In genomic region chr12:2868986-2869385, GRCh38 we compare ENCODE assay signal across 31 cellular contexts. TPM values are rescaled to one million over a fixed set of nuclear protein-coding genes. Genes with fewer than 3 reads are reported as not detected.
DNase-seq lines count a peak whose midpoint lies in the region; ATAC-seq and TF ChIP-seq lines count a peak whose summit lies in the region.
"Had no signal": no experiment of that assay in that cellular context is flagged by ENCODE, and none has a peak within 500 bp of the region (broad histone marks: within the 10 kb centered on the region; RNA-seq: fewer than 3 reads in every experiment).

No MANE protein-coding gene starts in this region.

- no peaks in the 10 kb centered on the region for H3K27me3 ChIP-seq in osteoblast (ENCODE audit: insufficient read depth, low read length)
- H3K27me3 ChIP-seq in heart left ventricle = no peaks in the 10 kb centered on the region
- H3K27me3 ChIP-seq: BE2C, transverse colon had no signal

- no peak overlapping the region for H3K27ac ChIP-seq in osteoblast (ENCODE audit: low read depth, low read length)
- H3K27ac ChIP-seq in heart left ventricle = no peak overlapping the region
- H3K27ac ChIP-seq: skin epidermis, transverse colon had no signal

- peaks cover 13% of the 10 kb centered on the region for H3K4me1 Mint-ChIP-seq in activated CD4-positive, alpha-beta T cell treated with anti-CD3 and anti-CD28 coated beads for 36 hours
- peaks cover 4% of the 10 kb centered on the region for H3K4me1 Mint-ChIP-seq in T-helper 17 cell
- H3K4me1 Mint-ChIP-seq in chondrocyte (ENCODE audit: low read depth) = peaks cover 7% of the 10 kb centered on the region

- peaks cover 64% of the 10 kb centered on the region for H3K36me3 Mint-ChIP-seq in activated CD4-positive, alpha-beta T cell treated with anti-CD3 and anti-CD28 coated beads for 36 hours (ENCODE audit: low read depth)
- H3K36me3 Mint-ChIP-seq in T-helper 17 cell (ENCODE audit: low read depth) = no peaks in the 10 kb centered on the region
- H3K36me3 Mint-ChIP-seq in chondrocyte (ENCODE audit: low read depth) = peaks cover 2% of the 10 kb centered on the region
- H3K36me3 Mint-ChIP-seq: activated naive CD4-positive, alpha-beta T cell treated with anti-CD3 and anti-CD28 coated beads, Interleukin-2, amount 50 U/mL, for 24 hours had no signal

- H3K4me3 ChIP-seq in osteoblast (ENCODE audit: insufficient read depth, low read length) (no peak overlapping the region), heart left ventricle (no peak overlapping the region)
- H3K4me3 ChIP-seq: K562, lung, mucosa of descending colon, skin epidermis, transverse colon had no signal

- peak overlapping the region; percentile 60 for H2AFZ ChIP-seq in osteoblast (ENCODE audit: low read length)

- peak overlapping the region; percentile 85 for H3K27ac Mint-ChIP-seq in activated CD4-positive, alpha-beta T cell treated with anti-CD3 and anti-CD28 coated beads for 36 hours
- H3K27ac Mint-ChIP-seq in T-helper 17 cell (peak overlapping the region; percentile 78), chondrocyte (ENCODE audit: unreplicated experiment) (peak overlapping the region; percentile 18)
- H3K27ac Mint-ChIP-seq: activated naive CD4-positive, alpha-beta T cell treated with anti-CD3 and anti-CD28 coated beads, Interleukin-2, amount 50 U/mL, for 24 hours had no signal

- DNase-seq in activated CD4-positive, alpha-beta T cell treated with anti-CD3 and anti-CD28 coated beads for 36 hours = no peak
- no peak for DNase-seq in activated CD4-positive, alpha-beta T cell treated with anti-CD3 and anti-CD28 coated beads, Interleukin-2, amount 50 U/mL, for 1 hour
- DNase-seq in T-helper 17 cell (no peak), chondrocyte (ENCODE audit: low spot score) (no peak), osteoblast (ENCODE audit: insufficient read length, low spot score, missing footprints) (peak; percentile 87), heart left ventricle (no peak), NCI-H1694 (lab: John Stamatoyannopoulos, UW) (no peak)
- DNase-seq: 8988T; aorta; BE2C; caudate nucleus; dermis blood vessel endothelial cell; GF-D8; kidney glomerular epithelial cell; mucosa of descending colon; NCI-H2081; NCI-H226; RPMI8226; stimulated activated CD8-positive, alpha-beta memory T cell treated with anti-CD3 and anti-CD28 coated beads, Interleukin-4, amount 100 ng/mL, for 48 hours; transverse colon had no signal

- H3K79me2 ChIP-seq in osteoblast (ENCODE audit: insufficient read depth, low read length) = peaks cover 14% of the 10 kb centered on the region

- H3K9me3 Mint-ChIP-seq in activated CD4-positive, alpha-beta T cell treated with anti-CD3 and anti-CD28 coated beads for 36 hours (ENCODE audit: low read depth) = no peaks in the 10 kb centered on the region
- no peaks in the 10 kb centered on the region for H3K9me3 Mint-ChIP-seq in chondrocyte (ENCODE audit: low read depth)
- H3K9me3 Mint-ChIP-seq: activated naive CD4-positive, alpha-beta T cell treated with anti-CD3 and anti-CD28 coated beads, Interleukin-2, amount 50 U/mL, for 24 hours; natural killer cell treated with Interleukin-12 subunit alpha and Interleukin-12 subunit beta and Interleukin-15 and Interleukin-18, amount 100 ng/mL, for 72 hours had no signal

- H3K4me2 ChIP-seq in osteoblast (ENCODE audit: insufficient read depth, low read length) = no peak overlapping the region

- H3K27me3 Mint-ChIP-seq in activated CD4-positive, alpha-beta T cell treated with anti-CD3 and anti-CD28 coated beads for 36 hours = no peaks in the 10 kb centered on the region
- H3K27me3 Mint-ChIP-seq in T-helper 17 cell (no peaks in the 10 kb centered on the region), chondrocyte (ENCODE audit: low read depth) (no peaks in the 10 kb centered on the region)
- H3K27me3 Mint-ChIP-seq: activated naive CD4-positive, alpha-beta T cell treated with anti-CD3 and anti-CD28 coated beads, Interleukin-2, amount 50 U/mL, for 24 hours; natural killer cell treated with Interleukin-12 subunit alpha and Interleukin-12 subunit beta and Interleukin-15 and Interleukin-18, amount 100 ng/mL, for 72 hours had no signal

- WGBS in heart left ventricle, 4 donors = 73 to 97% (median 92%) methylated on average over 4 of the region's 4 CpGs

- no peak overlapping the region for H3K4me3 Mint-ChIP-seq in activated CD4-positive, alpha-beta T cell treated with anti-CD3 and anti-CD28 coated beads for 36 hours
- no peak overlapping the region for H3K4me3 Mint-ChIP-seq in T-helper 17 cell
- no peak overlapping the region for H3K4me3 Mint-ChIP-seq in chondrocyte (ENCODE audit: unreplicated experiment)
- H3K4me3 Mint-ChIP-seq: activated naive CD4-positive, alpha-beta T cell treated with anti-CD3 and anti-CD28 coated beads, Interleukin-2, amount 50 U/mL, for 24 hours; natural killer cell treated with Interleukin-12 subunit alpha and Interleukin-12 subunit beta and Interleukin-15 and Interleukin-18, amount 100 ng/mL, for 72 hours had no signal

- TF ChIP-seq CTCF in chondrocyte (IDR thresholded peaks at IDR 0.05) (no peak), osteoblast (IDR thresholded peaks at IDR 0.05; ENCODE audit: extremely low read depth, low read depth, low read length) (no peak), heart left ventricle (IDR thresholded peaks at IDR 0.05) (no peak)

- CTCF ChIA-PET in activated CD4-positive, alpha-beta T cell treated with anti-CD3 and anti-CD28 coated beads for 36 hours (lab: Charles Lee) = interaction anchor here (0.7 to 1.2 kb wide), 2 partner anchors 11 to 33 kb away, joined by 4 to 5 read pairs; no protein-coding TSS in a partner anchor

- TF ChIP-seq POLR2A in heart left ventricle (IDR thresholded peaks at IDR 0.05) = no peak

- ATAC-seq in activated CD4-positive, alpha-beta T cell treated with anti-CD3 and anti-CD28 coated beads for 36 hours = no peak
- no peak for ATAC-seq in T-helper 17 cell
- no peak for ATAC-seq in heart left ventricle
- no peak for ATAC-seq in esophagus mucosa
- ATAC-seq: K562, mucosa of descending colon had no signal

- H3K36me3 ChIP-seq in osteoblast (ENCODE audit: insufficient read depth, low read length) (peaks cover 35% of the 10 kb centered on the region), heart left ventricle (peaks cover 0 to 24% (median 0%) of the 10 kb centered on the region in 9 donors)
- H3K36me3 ChIP-seq: transverse colon had no signal

- H4K20me1 ChIP-seq in osteoblast (ENCODE audit: insufficient read depth, low read length) = no peaks in the 10 kb centered on the region

- H3K9me3 ChIP-seq in T-helper 17 cell (ENCODE audit: control insufficient read depth, low read length, poor library complexity, severe bottlenecking) = no peaks in the 10 kb centered on the region
- H3K9me3 ChIP-seq in osteoblast (ENCODE audit: low read depth, low read length) = no peaks in the 10 kb centered on the region
- H3K9me3 ChIP-seq in heart left ventricle = no peaks in the 10 kb centered on the region
- H3K9me3 ChIP-seq: BE2C, mucosa of descending colon, transverse colon had no signal

- H3K4me1 ChIP-seq in osteoblast (ENCODE audit: insufficient read depth, low read length) (no peaks in the 10 kb centered on the region), heart left ventricle (no peaks in the 10 kb centered on the region)
- H3K4me1 ChIP-seq: BE2C, transverse colon had no signal

- POLR2A ChIA-PET in activated CD4-positive, alpha-beta T cell treated with anti-CD3 and anti-CD28 coated beads for 36 hours (lab: Charles Lee) = interaction anchor here (1.7 kb wide), 1 partner anchor 8 kb away, joined by 10 read pairs; the partner anchor contains the start of genes FOXM1 and RHNO1

- intact Hi-C loops in activated CD4-positive, alpha-beta T cell treated with anti-CD3 and anti-CD28 coated beads for 36 hours (cut with DNase I, micrococcal nuclease) = loop anchor here in 1 of 2 experiments (1.0 to 2.0 kb wide), 3 partner anchors 8 to 56 kb away; partner anchors contain the start of genes FOXM1, ITFG2, RHNO1 and TULP3
- intact Hi-C loops in heart left ventricle (cut with DNase I) = no loop called here

RNA-seq across cellular contexts. Expression of gene FOXM1, which starts 8.0 kb away (rescaled TPM):
- 10 to 100 TPM; 74.5 to 92.3 TPM for total RNA-seq in activated CD4-positive, alpha-beta T cell treated with anti-CD3 and anti-CD28 coated beads for 36 hours
- total RNA-seq in T-helper 17 cell (1 to 10 TPM; 1.0 to 1.6 TPM), chondrocyte (13.1 to 17.6 TPM (median 15.2 TPM) in 3 replicates), osteoblast (3.3 and 4.7 TPM in 2 replicates), heart left ventricle (10 to 100 TPM in 1 of 9 donors, 1 to 10 TPM in 2, under 1 TPM in 6; 0.09 to 13.5 (median 0.68) TPM), esophagus mucosa (31.2 TPM)
- polyA plus RNA-seq in heart left ventricle = under 1 TPM; 0.08 to 0.36 TPM

RNA-seq across cellular contexts. Expression of gene RHNO1, which starts 8.0 kb away (rescaled TPM):
- total RNA-seq in activated CD4-positive, alpha-beta T cell treated with anti-CD3 and anti-CD28 coated beads for 36 hours = 10 to 100 TPM; 61.1 to 91.4 TPM
- total RNA-seq in T-helper 17 cell = 10 to 100 TPM; 18.9 to 32.9 TPM
- total RNA-seq in chondrocyte = 18.8 to 23.4 TPM (median 23.4 TPM) in 3 replicates
- 27.1 and 28.6 TPM in 2 replicates for total RNA-seq in osteoblast
- 10 to 100 TPM in 1 of 9 donors, 1 to 10 TPM in 8; 3.1 to 15.0 (median 5.7) TPM for total RNA-seq in heart left ventricle
- polyA plus RNA-seq in heart left ventricle = 1 to 10 TPM; 3.1 to 6.4 TPM
- total RNA-seq in esophagus mucosa = 21.9 TPM

RNA-seq across cellular contexts. Expression of gene TEX52, which starts 12.1 kb away (rescaled TPM):
- total RNA-seq in activated CD4-positive, alpha-beta T cell treated with anti-CD3 and anti-CD28 coated beads for 36 hours = under 1 TPM in 1 of 2 experiments, not detected in 1; 0.16 TPM
- total RNA-seq in T-helper 17 cell = not detected
- not detected in 3 replicates for total RNA-seq in chondrocyte
- total RNA-seq in osteoblast = not detected in 2 replicates
- not detected for total RNA-seq in heart left ventricle
- not detected for polyA plus RNA-seq in heart left ventricle
- not detected for total RNA-seq in esophagus mucosa
- total RNA-seq: aorta; dermis blood vessel endothelial cell; fibroblast of villous mesenchyme; K562; lung; M059J; mucosa of descending colon; natural killer cell treated with Interleukin-12 subunit alpha and Interleukin-12 subunit beta and Interleukin-15 and Interleukin-18, amount 100 ng/mL, for 72 hours; osteocyte; SK-MEL-5; T-helper 1 cell treated with Interleukin-12 subunit alpha and Interleukin-12 subunit beta and Interleukin-4 antibody, amounts not matched to agents 30 ng/mL and 1 ng/mL, for 36 hours; transverse colon had no signal
- polyA plus RNA-seq: aorta, K562, lung had no signal

RNA-seq across cellular contexts. Expression of gene TULP3, which starts 21.7 kb away (rescaled TPM):
- total RNA-seq in activated CD4-positive, alpha-beta T cell treated with anti-CD3 and anti-CD28 coated beads for 36 hours = 1 to 10 TPM; 5.9 to 7.3 TPM
- total RNA-seq in T-helper 17 cell (1 to 10 TPM; 6.3 to 7.9 TPM), chondrocyte (27.1 to 30.7 TPM (median 30.6 TPM) in 3 replicates), osteoblast (39.8 and 43.4 TPM in 2 replicates), heart left ventricle (1 to 10 TPM; 3.5 to 10.0 (median 5.3) TPM), esophagus mucosa (15.8 TPM)
- 1 to 10 TPM; 2.6 to 5.6 TPM for polyA plus RNA-seq in heart left ventricle

RNA-seq across cellular contexts. Expression of gene NRIP2, which starts 34.2 kb away (rescaled TPM):
- total RNA-seq in activated CD4-positive, alpha-beta T cell treated with anti-CD3 and anti-CD28 coated beads for 36 hours = not detected
- not detected for total RNA-seq in T-helper 17 cell
- total RNA-seq in chondrocyte = 0.25 to 0.92 TPM in 2 of 3 replicates, not detected in the other
- 0.59 TPM in 1 of 2 replicates, not detected in the other for total RNA-seq in osteoblast
- total RNA-seq in heart left ventricle = 1 to 10 TPM; 1.9 to 3.1 (median 2.1) TPM
- polyA plus RNA-seq in heart left ventricle = 1 to 10 TPM; 1.9 to 2.1 TPM
- 0.08 TPM for total RNA-seq in esophagus mucosa
- total RNA-seq: dermis blood vessel endothelial cell; K562; M059J; natural killer cell treated with Interleukin-12 subunit alpha and Interleukin-12 subunit beta and Interleukin-15 and Interleukin-18, amount 100 ng/mL, for 72 hours; osteocyte; SK-MEL-5; T-helper 1 cell treated with Interleukin-12 subunit alpha and Interleukin-12 subunit beta and Interleukin-4 antibody, amounts not matched to agents 30 ng/mL and 1 ng/mL, for 36 hours had no signal

Comparison
In these comparisons a context has a peak if more than half of its experiments do, and no peak if none do; other contexts are left out.
1. H3K27ac Mint-ChIP-seq: peak in every context shown above with its lines; median percentile 85 in activated CD4-positive, alpha-beta T cell treated with anti-CD3 and anti-CD28 coated beads for 36 hours; 78 in T-helper 17 cell; 18 in chondrocyte.